In the genomic region with DNA sequence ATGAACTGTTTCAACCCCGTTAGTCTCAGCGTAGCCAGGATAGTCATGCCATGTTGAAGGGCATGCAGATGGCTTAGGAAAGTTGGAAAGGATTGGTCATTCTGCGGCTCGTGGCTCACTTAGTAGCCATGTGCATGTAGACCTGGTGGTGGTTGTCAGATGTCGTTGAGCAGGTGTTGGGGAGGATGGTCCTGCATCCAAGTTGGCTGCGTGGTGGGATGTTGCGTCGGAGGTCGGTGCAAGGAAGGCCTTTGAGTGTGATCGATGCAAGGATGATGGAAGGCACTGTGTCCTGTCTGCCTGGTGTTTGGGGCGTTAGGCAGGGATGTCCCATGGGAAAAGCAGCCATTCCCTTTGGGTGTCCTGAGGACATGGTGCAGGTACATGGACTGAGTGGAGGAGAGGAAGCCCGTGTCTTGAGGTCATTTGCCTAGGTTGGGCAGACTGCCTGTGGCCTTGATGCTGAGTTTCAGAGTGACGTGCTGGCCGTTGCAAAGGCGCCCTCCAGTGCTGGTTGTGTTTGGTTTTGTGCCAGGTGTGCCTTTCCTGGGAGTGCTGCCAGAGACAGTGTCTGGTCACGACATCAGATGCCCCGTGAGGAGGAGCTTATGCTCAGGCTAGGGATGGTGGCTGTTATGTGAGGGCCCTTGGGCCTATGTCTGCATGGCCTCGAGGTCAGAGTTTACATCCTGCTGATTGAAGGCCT, we compare ENCODE assay signal across 17 cellular contexts.
DNase-seq lines count a peak whose midpoint lies in the region; ATAC-seq and TF ChIP-seq lines count a peak whose summit lies in the region.
"Had no signal": no experiment of that assay in that cellular context is flagged by ENCODE, and none has a peak within 500 bp of the region (broad histone marks: within the 10 kb centered on the region; RNA-seq: fewer than 3 reads in every experiment).

No MANE protein-coding gene starts in this region.

- intact Hi-C loops in activated CD4-positive, alpha-beta memory T cell treated with anti-CD3 and anti-CD28 coated beads for 36 hours (cut with micrococcal nuclease): no loop called here
- intact Hi-C loops in colonic mucosa (cut with DNase I): no loop called here

- no peak for ATAC-seq in GM21723 (IDR thresholded peaks at IDR 0.05; ENCODE audit: unreplicated experiment)
- ATAC-seq in HG02678 (IDR thresholded peaks at IDR 0.05; ENCODE audit: unreplicated experiment): no peak
- ATAC-seq: T-helper 17 cell had no signal

- WGBS in suprapubic skin: 91% methylated on average over 17 of the region's 18 CpGs

- no peak for TF ChIP-seq CTCF in suprapubic skin (IDR thresholded peaks at IDR 0.05)
- TF ChIP-seq CTCF in colonic mucosa (IDR thresholded peaks at IDR 0.05): no peak

- H3K27me3 ChIP-seq in suprapubic skin (no peaks in the 10 kb centered on the region), colonic mucosa (no peaks in the 10 kb centered on the region)
- H3K27me3 ChIP-seq: SJCRH30 had no signal

- H3K27ac ChIP-seq in suprapubic skin: no peak overlapping the region
- H3K27ac ChIP-seq in colonic mucosa: no peak overlapping the region
- H3K27ac ChIP-seq: SJCRH30 had no signal

- peak; percentile 10 for DNase-seq in activated CD4-positive, alpha-beta memory T cell treated with anti-CD3 and anti-CD28 coated beads, Interleukin-2, amount 10 ng/mL, durations not matched to agents 7 days and 5 days
- no peak for DNase-seq in activated CD4-positive, alpha-beta memory T cell treated with anti-CD3 and anti-CD28 coated beads for 36 hours
- DNase-seq in activated CD8-positive, alpha-beta memory T cell treated with anti-CD3 and anti-CD28 coated beads, Interleukin-2, amount 50 U/mL, for 4 hours: peak; percentile 4
- DNase-seq in myocyte (ENCODE audit: low read depth) (peak; percentile 3), suprapubic skin (ENCODE audit: low spot score in 2 of 2) (peak; percentile 41 to 55), colonic mucosa (no peak)
- DNase-seq: 8988T; activated naive CD4-positive, alpha-beta T cell; CD4-positive, CD25-positive, alpha-beta regulatory T cell; foreskin fibroblast; NCI-H1436 treated with DMSO at 0.1 percent for 48 hours; NCI-H2171 treated with DMSO at 0.1 percent for 48 hours; SJCRH30; stimulated activated CD4-positive, alpha-beta T cell treated with anti-CD3 and anti-CD28 coated beads, Interleukin-2, amount 100 ng/mL, for 48 hours; T-helper 17 cell had no signal

- peaks cover 93% of the 10 kb centered on the region for H3K36me3 Mint-ChIP-seq in activated CD4-positive, alpha-beta memory T cell treated with anti-CD3 and anti-CD28 coated beads, Interleukin-2, amount 10 ng/mL, durations not matched to agents 7 days and 5 days (ENCODE audit: low read depth)
- H3K36me3 Mint-ChIP-seq in activated CD4-positive, alpha-beta memory T cell treated with anti-CD3 and anti-CD28 coated beads for 36 hours: peaks cover 99% of the 10 kb centered on the region

- H3K4me1 Mint-ChIP-seq in activated CD4-positive, alpha-beta memory T cell treated with anti-CD3 and anti-CD28 coated beads, Interleukin-2, amount 10 ng/mL, durations not matched to agents 7 days and 5 days: no peaks in the 10 kb centered on the region
- H3K4me1 Mint-ChIP-seq in activated CD4-positive, alpha-beta memory T cell treated with anti-CD3 and anti-CD28 coated beads for 36 hours (ENCODE audit: low read depth): no peaks in the 10 kb centered on the region
- H3K4me1 Mint-ChIP-seq: CD4-positive, CD25-positive, alpha-beta regulatory T cell; T-helper 17 cell had no signal

- CTCF ChIA-PET in activated CD4-positive, alpha-beta memory T cell treated with anti-CD3 and anti-CD28 coated beads, Interleukin-2, amount 10 ng/mL, durations not matched to agents 7 days and 5 days (lab: Charles Lee): no interaction called here
- CTCF ChIA-PET in activated CD4-positive, alpha-beta memory T cell treated with anti-CD3 and anti-CD28 coated beads for 36 hours (lab: Charles Lee): no interaction called here

- H3K4me3 ChIP-seq in suprapubic skin (no peak overlapping the region), colonic mucosa (no peak overlapping the region)
- H3K4me3 ChIP-seq: SJCRH30 had no signal

- TF ChIP-seq EP300 in suprapubic skin (IDR thresholded peaks at IDR 0.05): no peak

- no peak overlapping the region for H3K9ac ChIP-seq in colonic mucosa (ENCODE audit: low read depth in 2 of 2, low read length in 2 of 2)

- TF ChIP-seq POLR2A in suprapubic skin (IDR thresholded peaks at IDR 0.05): no peak

- H3K4me1 ChIP-seq in suprapubic skin (no peaks in the 10 kb centered on the region), colonic mucosa (no peaks in the 10 kb centered on the region)
- H3K4me1 ChIP-seq: SJCRH30 had no signal

- no peak overlapping the region for H3K27ac Mint-ChIP-seq in activated CD4-positive, alpha-beta memory T cell treated with anti-CD3 and anti-CD28 coated beads, Interleukin-2, amount 10 ng/mL, durations not matched to agents 7 days and 5 days
- H3K27ac Mint-ChIP-seq in activated CD4-positive, alpha-beta memory T cell treated with anti-CD3 and anti-CD28 coated beads for 36 hours: no peak overlapping the region
- H3K27ac Mint-ChIP-seq: CD4-positive, CD25-positive, alpha-beta regulatory T cell; T-helper 17 cell had no signal

- no peak overlapping the region for H3K4me3 Mint-ChIP-seq in activated CD4-positive, alpha-beta memory T cell treated with anti-CD3 and anti-CD28 coated beads, Interleukin-2, amount 10 ng/mL, durations not matched to agents 7 days and 5 days
- no peak overlapping the region for H3K4me3 Mint-ChIP-seq in activated CD4-positive, alpha-beta memory T cell treated with anti-CD3 and anti-CD28 coated beads for 36 hours
- H3K4me3 Mint-ChIP-seq: T-helper 17 cell had no signal

- H3K36me3 ChIP-seq in suprapubic skin (peaks cover 100% of the 10 kb centered on the region), colonic mucosa (no peaks in the 10 kb centered on the region)
- H3K36me3 ChIP-seq: SJCRH30 had no signal

- H3K9me3 Mint-ChIP-seq in activated CD4-positive, alpha-beta memory T cell treated with anti-CD3 and anti-CD28 coated beads, Interleukin-2, amount 10 ng/mL, durations not matched to agents 7 days and 5 days: peaks cover 91% of the 10 kb centered on the region
- H3K9me3 Mint-ChIP-seq in activated CD4-positive, alpha-beta memory T cell treated with anti-CD3 and anti-CD28 coated beads for 36 hours: peaks cover 98% of the 10 kb centered on the region

- H3K27me3 Mint-ChIP-seq in activated CD4-positive, alpha-beta memory T cell treated with anti-CD3 and anti-CD28 coated beads, Interleukin-2, amount 10 ng/mL, durations not matched to agents 7 days and 5 days: no peaks in the 10 kb centered on the region
- H3K27me3 Mint-ChIP-seq in activated CD4-positive, alpha-beta memory T cell treated with anti-CD3 and anti-CD28 coated beads for 36 hours: no peaks in the 10 kb centered on the region
- H3K27me3 Mint-ChIP-seq: CD4-positive, CD25-positive, alpha-beta regulatory T cell; T-helper 17 cell had no signal

- H3K9me3 ChIP-seq in suprapubic skin (peaks cover 96% of the 10 kb centered on the region), colonic mucosa (peaks cover 26% of the 10 kb centered on the region)
- H3K9me3 ChIP-seq: SJCRH30 had no signal

- POLR2A ChIA-PET in activated CD4-positive, alpha-beta memory T cell treated with anti-CD3 and anti-CD28 coated beads, Interleukin-2, amount 10 ng/mL, durations not matched to agents 7 days and 5 days (lab: Charles Lee): no interaction called here
- POLR2A ChIA-PET in activated CD4-positive, alpha-beta memory T cell treated with anti-CD3 and anti-CD28 coated beads for 36 hours (lab: Charles Lee): no interaction called here

Comparison
In these comparisons a context has a peak if more than half of its experiments do, and no peak if none do; other contexts are left out.
1. DNase-seq: peak in activated CD4-positive, alpha-beta memory T cell treated with anti-CD3 and anti-CD28 coated beads, Interleukin-2, amount 10 ng/mL, durations not matched to agents 7 days and 5 days (single experiment), activated CD8-positive, alpha-beta memory T cell treated with anti-CD3 and anti-CD28 coated beads, Interleukin-2, amount 50 U/mL, for 4 hours (single experiment), myocyte (single experiment) and suprapubic skin (2 of 2); none in activated CD4-positive, alpha-beta memory T cell treated with anti-CD3 and anti-CD28 coated beads for 36 hours (single experiment) and colonic mucosa (single experiment).